Comparison of ENCODE assay signal across 27 cellular contexts in the genomic region with DNA sequence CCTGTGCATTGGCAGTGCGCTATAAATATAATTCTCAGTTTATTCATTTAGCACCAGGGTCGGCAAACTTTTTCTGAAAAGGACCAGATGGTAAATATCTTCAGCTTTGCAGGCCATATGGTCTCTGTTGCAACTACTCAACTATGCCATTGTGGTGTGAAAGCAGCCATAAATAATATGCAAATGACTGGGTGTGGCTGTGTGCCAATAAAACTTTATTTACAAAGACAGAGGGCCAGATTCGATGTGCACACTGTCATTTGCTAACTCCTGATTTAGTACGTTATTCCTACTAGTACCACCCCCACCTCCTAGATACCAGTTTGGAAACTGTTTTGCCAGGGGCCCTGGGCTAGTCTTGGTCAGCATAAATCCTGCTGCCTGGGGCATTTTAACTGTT.
"Had no signal": no experiment of that assay in that cellular context is flagged by ENCODE, and none has a peak within 500 bp of the region (broad histone marks: within the 10 kb centered on the region; RNA-seq: fewer than 3 reads in every experiment).

No MANE protein-coding gene starts in this region.

- H3K27ac ChIP-seq: brain microvascular endothelial cell, coronary artery, dorsolateral prefrontal cortex, WERI-Rb-1 had no signal

- H3K27me3 ChIP-seq: brain microvascular endothelial cell had no signal

- H3K4me3 ChIP-seq: coronary artery, dorsolateral prefrontal cortex had no signal

- DNase-seq: activated B cell treated with CpG ODN at 0.5 μM for 24 hours; activated CD4-positive, alpha-beta T cell treated with anti-CD3 and anti-CD28 coated beads for 48 hours; activated CD4-positive, alpha-beta T cell treated with anti-CD3 and anti-CD28 coated beads, Interleukin-2, amount 50 U/mL, for 1 hour; activated CD4-positive, alpha-beta T cell treated with anti-CD3 and anti-CD28 coated beads, Interleukin-2, amount 50 U/mL, for 48 hours; activated CD8-positive, alpha-beta memory T cell treated with anti-CD3 and anti-CD28 coated beads for 24 hours; activated CD8-positive, alpha-beta T cell treated with anti-CD3 and anti-CD28 coated beads for 36 hours; activated effector memory CD4-positive, alpha-beta T cell treated with Interleukin-2 at 50 U/mL for 16 hours; activated gamma-delta T cell treated with Interleukin-2 at 50 U/mL for 16 hours; activated naive CD4-positive, alpha-beta T cell treated with anti-CD3 and anti-CD28 coated beads, Interleukin-2, amount 50 U/mL, for 16 hours; activated naive CD4-positive, alpha-beta T cell treated with Interleukin-2 at 50 U/mL for 16 hours; activated T-cell treated with anti-CD3 and anti-CD28 coated beads, Interleukin-2, amount 50 U/mL, for 4 hours; amniotic stem cell; anterior cingulate cortex; brain microvascular endothelial cell; dorsolateral prefrontal cortex; effector memory CD4-positive, alpha-beta T cell; foreskin fibroblast; head of caudate nucleus; T1000; WERI-Rb-1 had no signal

- H3K36me3 ChIP-seq: brain microvascular endothelial cell, WERI-Rb-1 had no signal

- ATAC-seq: activated CD4-positive, CD25-positive, alpha-beta regulatory T cell treated with anti-CD3 and anti-CD28 coated beads, Interleukin-2, amount 50 U/mL, for 24 hours; activated CD8-positive, alpha-beta T cell treated with anti-CD3 and anti-CD28 coated beads for 36 hours; activated T-cell treated with anti-CD3 and anti-CD28 coated beads, Interleukin-2, amount 50 U/mL, for 4 hours; activated T-helper 17 cell treated with anti-CD3 and anti-CD28 coated beads, Interleukin-2, amount 50 U/mL, for 72 hours; esophagus mucosa had no signal

- FAIRE-seq: astrocyte, bronchial epithelial cell, frontal cortex had no signal
